Comparison of ENCODE assay signal across 8 cellular contexts in genomic region chr3:47283193-47283537, GRCh38. TPM values are rescaled to one million over a fixed set of nuclear protein-coding genes. Genes with fewer than 3 reads are reported as not detected.
DNase-seq lines count a peak whose midpoint lies in the region; ATAC-seq and TF ChIP-seq lines count a peak whose summit lies in the region.

No MANE protein-coding gene starts in this region.

- H3K4me1 Mint-ChIP-seq in neural crest cell: peaks cover 21% of the 10 kb centered on the region

- DNase-seq in BJ (ENCODE audit: low read depth): no peak
- DNase-seq in HCEC 1CT: peak; percentile 11
- DNase-seq in WERI-Rb-1: no peak
- peak; percentile 17 for DNase-seq in neural crest cell (ENCODE audit: low read depth, low spot score)
- no peak for DNase-seq in D341Med (ENCODE audit: low spot score)
- no peak for DNase-seq in NCI-H1436 (lab: John Stamatoyannopoulos, UW)

- peak overlapping the region; percentile 86 for H3K27ac ChIP-seq in WERI-Rb-1

- no peaks in the 10 kb centered on the region for H3K9me3 Mint-ChIP-seq in neural crest cell

- POLR2A ChIA-PET in BJ (lab: Charles Lee): no interaction called here

- CTCF ChIA-PET in BJ (lab: Yijun Ruan, JAX): interaction anchor here (0.6 to 1.1 kb wide), 2 partner anchors 81 to 304 kb away, joined by 3 to 5 read pairs; partner anchors contain the start of gene NBEAL2

- H3K9me3 ChIP-seq in WERI-Rb-1 (ENCODE audit: severe bottlenecking): no peaks in the 10 kb centered on the region

- ATAC-seq in esophagus mucosa (peak; percentile 12), GM21576 (IDR thresholded peaks at IDR 0.05; ENCODE audit: unreplicated experiment) (no peak)

- peaks cover 3% of the 10 kb centered on the region; the same call in 1 of the 2 replicates for H3K36me3 ChIP-seq in BJ (ENCODE audit: control insufficient read depth, insufficient read depth, low read length)
- peaks cover 10% of the 10 kb centered on the region for H3K36me3 ChIP-seq in WERI-Rb-1

- no peak for TF ChIP-seq CTCF in BJ (IDR thresholded peaks at IDR 0.05; ENCODE audit: insufficient read depth, low read depth, low read length)
- TF ChIP-seq CTCF in WERI-Rb-1 (IDR thresholded peaks at IDR 0.05; ENCODE audit: low read depth, low read length): no peak
- TF ChIP-seq CTCF in neural crest cell (conservative IDR thresholded peaks at IDR 0.05): no peak

- H3K27ac Mint-ChIP-seq in neural crest cell (ENCODE audit: unreplicated experiment): peak overlapping the region; percentile 100

- H3K27me3 ChIP-seq in BJ (ENCODE audit: control insufficient read depth, insufficient read depth, low read length): no peaks in the 10 kb centered on the region
- H3K27me3 ChIP-seq in WERI-Rb-1 (ENCODE audit: insufficient read depth, low read depth, severe bottlenecking): no peaks in the 10 kb centered on the region

- peaks cover 2% of the 10 kb centered on the region for H3K36me3 Mint-ChIP-seq in neural crest cell (ENCODE audit: low read depth)

- H3K27me3 Mint-ChIP-seq in neural crest cell (ENCODE audit: low read depth): no peaks in the 10 kb centered on the region

- peak overlapping the region; percentile 96 for H3K4me3 ChIP-seq in BJ (ENCODE audit: low read depth, low read length)
- H3K4me3 ChIP-seq in WERI-Rb-1 (ENCODE audit: low read depth, low read length): peak overlapping the region; percentile 77

- H3K4me3 Mint-ChIP-seq in neural crest cell: peak overlapping the region; percentile 94

RNA-seq across cellular contexts. Expression of gene KLHL18, which starts 0.4 kb away (rescaled TPM):
- 19.5 and 25.5 TPM in 2 replicates for polyA plus RNA-seq in BJ (2011; rRNA removed)
- polyA minus RNA-seq in BJ (2011; rRNA and poly(A)+ RNA removed): 30.3 and 48.6 TPM in 2 replicates
- total RNA-seq in esophagus mucosa (24.2 TPM), neural crest cell (36.1 and 39.1 TPM in 2 replicates)

RNA-seq across cellular contexts. Expression of gene KIF9, which starts 0.6 kb away (rescaled TPM):
- 2.5 and 4.8 TPM in 2 replicates for polyA plus RNA-seq in BJ (2011; rRNA removed)
- polyA minus RNA-seq in BJ (2011; rRNA and poly(A)+ RNA removed): 0.85 and 1.3 TPM in 2 replicates
- total RNA-seq in esophagus mucosa (4.4 TPM), neural crest cell (6.9 and 7.1 TPM in 2 replicates)

Comparison
In these comparisons a context has a peak if more than half of its experiments do, and no peak if none do; other contexts are left out.
1. DNase-seq: peak in HCEC 1CT (single experiment) and neural crest cell (single experiment); none in BJ (single experiment), WERI-Rb-1 (single experiment), D341Med (single experiment) and NCI-H1436 (single experiment).